ENCODE assay signal across 16 cellular contexts in genomic region chr10:123442901-123443300, GRCh38.
DNase-seq lines count a peak whose midpoint lies in the region; ATAC-seq and TF ChIP-seq lines count a peak whose summit lies in the region.
"Had no signal": no experiment of that assay in that cellular context is flagged by ENCODE, and none has a peak within 500 bp of the region (broad histone marks: within the 10 kb centered on the region; RNA-seq: fewer than 3 reads in every experiment).

No MANE protein-coding gene starts in this region.

- peak; percentile 80 for ATAC-seq in GM19372 (IDR thresholded peaks at IDR 0.05; ENCODE audit: low read depth, unreplicated experiment)
- ATAC-seq in HG02588 (IDR thresholded peaks at IDR 0.05; ENCODE audit: unreplicated experiment): peak; percentile 95
- ATAC-seq in HG03175 (IDR thresholded peaks at IDR 0.05; ENCODE audit: unreplicated experiment): peak; percentile 98
- no peak for ATAC-seq in upper lobe of left lung (ENCODE audit: low FRiP score in 2 of 2)
- ATAC-seq: activated CD4-positive, CD25-positive, alpha-beta regulatory T cell treated with anti-CD3 and anti-CD28 coated beads, Interleukin-2, amount 50 U/mL, for 24 hours; gastroesophageal sphincter; naive thymus-derived CD4-positive, alpha-beta T cell; sciatic nerve had no signal

- WGBS in upper lobe of left lung, 2 donors: 81 to 93% methylated on average over 3 to 4 of the region's 4 CpGs

- H3K27me3 ChIP-seq in uterus (no peaks in the 10 kb centered on the region), upper lobe of left lung (no peaks in the 10 kb centered on the region)
- H3K27me3 ChIP-seq: tibial nerve had no signal

- H3K9me3 ChIP-seq in uterus (no peaks in the 10 kb centered on the region), upper lobe of left lung (no peaks in the 10 kb centered on the region)
- H3K9me3 ChIP-seq: gastroesophageal sphincter, tibial nerve had no signal

- no peak overlapping the region for H3K4me3 ChIP-seq in uterus
- H3K4me3 ChIP-seq in upper lobe of left lung: no peak overlapping the region
- H3K4me3 ChIP-seq: gastroesophageal sphincter, tibial nerve had no signal

- intact Hi-C loops in uterus (cut with DNase I; ENCODE audit: low total_unique reads): no loop called here

- TF ChIP-seq CTCF in GM13976 (IDR thresholded peaks at IDR 0.05; ENCODE audit: borderline replicate concordance, control extremely low read depth, extremely low read depth, insufficient read depth, missing control alignments) (no peak), uterus (IDR thresholded peaks at IDR 0.05) (no peak), upper lobe of left lung (IDR thresholded peaks at IDR 0.05) (no peak)

- H3K36me3 ChIP-seq in uterus: no peaks in the 10 kb centered on the region
- H3K36me3 ChIP-seq in upper lobe of left lung: no peaks in the 10 kb centered on the region
- H3K36me3 ChIP-seq: gastroesophageal sphincter, tibial nerve had no signal

- DNase-seq in GM13976 (ENCODE audit: low spot score) (peak; percentile 77), uterus (no peak), H4 (ENCODE audit: low spot score) (no peak), upper lobe of left lung (no peak), GDM1 (lab: John Stamatoyannopoulos, UW) (no peak)
- DNase-seq: ACHN; effector CD8-positive, alpha-beta T cell; naive thymus-derived CD4-positive, alpha-beta T cell; NCI-H1105 treated with DMSO at 0.1 percent for 48 hours had no signal

- H3K27ac ChIP-seq in uterus: no peak overlapping the region
- no peak overlapping the region for H3K27ac ChIP-seq in upper lobe of left lung
- H3K27ac ChIP-seq: gastroesophageal sphincter, tibial nerve had no signal

- TF ChIP-seq POLR2A in uterus (IDR thresholded peaks at IDR 0.05): no peak
- TF ChIP-seq POLR2A in upper lobe of left lung (IDR thresholded peaks at IDR 0.05): no peak

- no peaks in the 10 kb centered on the region for H3K4me1 ChIP-seq in uterus
- no peaks in the 10 kb centered on the region for H3K4me1 ChIP-seq in upper lobe of left lung
- H3K4me1 ChIP-seq: gastroesophageal sphincter, tibial nerve had no signal

- TF ChIP-seq EP300 in upper lobe of left lung (IDR thresholded peaks at IDR 0.05): no peak

- in situ Hi-C loops in GM13976 (cut with MboI; ENCODE audit: low sequenced_read_pairs, unreplicated experiment): no loop called here

Comparison
In these comparisons a context has a peak if more than half of its experiments do, and no peak if none do; other contexts are left out.
1. ATAC-seq: peak in GM19372 (single experiment), HG02588 (single experiment) and HG03175 (single experiment); none in upper lobe of left lung (0 of 2).